11 cellular contexts compared by ENCODE assay signal in genomic region chr9:133700861-133701320, GRCh38. TPM values are rescaled to one million over a fixed set of nuclear protein-coding genes. Genes with fewer than 3 reads are reported as not detected.
DNase-seq lines count a peak whose midpoint lies in the region; ATAC-seq and TF ChIP-seq lines count a peak whose summit lies in the region.
"Had no signal": no experiment of that assay in that cellular context is flagged by ENCODE, and none has a peak within 500 bp of the region (broad histone marks: within the 10 kb centered on the region; RNA-seq: fewer than 3 reads in every experiment).

No MANE protein-coding gene starts in this region.

- TF ChIP-seq CTCF in CD14-positive monocyte (IDR thresholded peaks at IDR 0.05), result no peak
- TF ChIP-seq CTCF in mucosa of descending colon (IDR thresholded peaks at IDR 0.05), result no peak
- no peak for TF ChIP-seq CTCF in MCF 10A (IDR thresholded peaks at IDR 0.05; ENCODE audit: unreplicated experiment)

- no peaks in the 10 kb centered on the region for H3K9me3 ChIP-seq in mucosa of descending colon
- H3K9me3 ChIP-seq: heart left ventricle had no signal

- H3K9me3 Mint-ChIP-seq in CD14-positive monocyte, result peaks cover 0 to 3% (median 0%) of the 10 kb centered on the region in 7 donors
- H3K9me3 Mint-ChIP-seq in activated naive CD8-positive, alpha-beta T cell treated with anti-CD3 and anti-CD28 coated beads for 36 hours, result no peaks in the 10 kb centered on the region
- no peaks in the 10 kb centered on the region for H3K9me3 Mint-ChIP-seq in MCF 10A (ENCODE audit: unreplicated experiment)

- H3K4me3 ChIP-seq in Jurkat, Clone E6-1 (ENCODE audit: low read length), result peak overlapping the region; percentile 66
- no peak overlapping the region for H3K4me3 ChIP-seq in mucosa of descending colon
- H3K4me3 ChIP-seq: heart left ventricle had no signal

- peak overlapping the region in 1 of 2 donors; percentile 60 for H3K4me3 Mint-ChIP-seq in CD14-positive monocyte
- H3K4me3 Mint-ChIP-seq in activated naive CD8-positive, alpha-beta T cell treated with anti-CD3 and anti-CD28 coated beads for 36 hours, result peak overlapping the region; percentile 76
- no peak overlapping the region for H3K4me3 Mint-ChIP-seq in MCF 10A (ENCODE audit: unreplicated experiment)

- no TSS peak for BruUV-seq in MCF 10A (replicated peaks; lab: Mats Ljungman, UMichigan)

- ATAC-seq in mucosa of descending colon (peak; percentile 19), HG03280 (IDR thresholded peaks at IDR 0.05; ENCODE audit: unreplicated experiment) (no peak), GM19035 (IDR thresholded peaks at IDR 0.05; ENCODE audit: unreplicated experiment) (no peak), HG03039 (IDR thresholded peaks at IDR 0.05; ENCODE audit: unreplicated experiment) (no peak)
- ATAC-seq: right cardiac atrium had no signal

- CTCF ChIA-PET in MCF 10A (lab: Yijun Ruan, JAX), result interaction anchor here (0.7 to 0.9 kb wide), 3 partner anchors 24 to 110 kb away, joined by 3 to 4 read pairs (median 3); no protein-coding TSS in a partner anchor

- POLR2A ChIA-PET in MCF 10A (lab: Yijun Ruan, JAX), result no interaction called here

- no peaks in the 10 kb centered on the region for H3K36me3 Mint-ChIP-seq in CD14-positive monocyte
- no peaks in the 10 kb centered on the region for H3K36me3 Mint-ChIP-seq in activated naive CD8-positive, alpha-beta T cell treated with anti-CD3 and anti-CD28 coated beads for 36 hours
- H3K36me3 Mint-ChIP-seq in MCF 10A (ENCODE audit: insufficient read depth, unreplicated experiment), result no peaks in the 10 kb centered on the region

- intact Hi-C loops in CD14-positive monocyte (cut with micrococcal nuclease), result no loop called here
- intact Hi-C loops in mucosa of descending colon (cut with DNase I, micrococcal nuclease), result no loop called here
- intact Hi-C loops in MCF 10A (cut with micrococcal nuclease), result no loop called here

- no peaks in the 10 kb centered on the region for H3K4me1 ChIP-seq in mucosa of descending colon (ENCODE audit: low read depth)

- DNase-seq in CD14-positive monocyte (ENCODE audit: low spot score) (peak; percentile 40), mucosa of descending colon (peak in 2 of 3 donors; percentile 7 to 13), MCF 10A (ENCODE audit: unreplicated experiment) (no peak)
- peak; percentile 65 for DNase-seq in Jurkat, Clone E6-1 (ENCODE audit: low read depth, low spot score)
- DNase-seq in activated naive CD8-positive, alpha-beta T cell treated with anti-CD3 and anti-CD28 coated beads for 36 hours, result no peak
- DNase-seq: DMS153 had no signal

- H3K27ac Mint-ChIP-seq in CD14-positive monocyte (peak overlapping the region in 1 of 7 donors; percentile 22), MCF 10A (ENCODE audit: low read depth, unreplicated experiment) (no peak overlapping the region)
- H3K27ac Mint-ChIP-seq in activated naive CD8-positive, alpha-beta T cell treated with anti-CD3 and anti-CD28 coated beads for 36 hours, result peak overlapping the region; percentile 92

- H3K27me3 Mint-ChIP-seq in CD14-positive monocyte (ENCODE audit: low read depth in 3 of 3) (peaks cover 22 to 41% (median 26%) of the 10 kb centered on the region in 3 donors), MCF 10A (ENCODE audit: insufficient read depth, unreplicated experiment) (peaks cover 68% of the 10 kb centered on the region)
- H3K27me3 Mint-ChIP-seq in activated naive CD8-positive, alpha-beta T cell treated with anti-CD3 and anti-CD28 coated beads for 36 hours, result no peaks in the 10 kb centered on the region

- no peaks in the 10 kb centered on the region for H3K36me3 ChIP-seq in mucosa of descending colon (ENCODE audit: low read depth)
- H3K36me3 ChIP-seq: heart left ventricle had no signal

- peaks cover 3% of the 10 kb centered on the region for H3K4me1 Mint-ChIP-seq in CD14-positive monocyte
- H3K4me1 Mint-ChIP-seq in activated naive CD8-positive, alpha-beta T cell treated with anti-CD3 and anti-CD28 coated beads for 36 hours, result peaks cover 32% of the 10 kb centered on the region
- H3K4me1 Mint-ChIP-seq in MCF 10A (ENCODE audit: insufficient read depth, unreplicated experiment), result no peaks in the 10 kb centered on the region

RNA-seq across cellular contexts. Expression of gene SARDH, which starts 37.3 kb away (rescaled TPM):
- not detected for polyA plus RNA-seq in CD14-positive monocyte
- 28.7 TPM for polyA plus RNA-seq in Jurkat, Clone E6-1 (2012; ENCODE audit: insufficient read depth, insufficient read length)
- total RNA-seq in activated naive CD8-positive, alpha-beta T cell treated with anti-CD3 and anti-CD28 coated beads for 36 hours, result 1 to 10 TPM; 2.3 to 2.7 TPM
- total RNA-seq in mucosa of descending colon, result 1 to 10 TPM in 1 of 3 donors, under 1 TPM in 2; 0.23 to 2.1 (median 0.46) TPM
- total RNA-seq in MCF 10A (2022), result not detected in 2 replicates

Comparison
In these comparisons a context has a peak if more than half of its experiments do, and no peak if none do; other contexts are left out.
1. DNase-seq: peak in CD14-positive monocyte (single experiment), Jurkat, Clone E6-1 (single experiment) and mucosa of descending colon (2 of 3); none in activated naive CD8-positive, alpha-beta T cell treated with anti-CD3 and anti-CD28 coated beads for 36 hours (single experiment) and MCF 10A (single experiment).